ENCODE assay signal across 14 cellular contexts in genomic region chr6:56484669-56485068, GRCh38.
DNase-seq lines count a peak whose midpoint lies in the region; FAIRE-seq and TF ChIP-seq lines count a peak whose summit lies in the region.
"Had no signal": no experiment of that assay in that cellular context is flagged by ENCODE, and none has a peak within 500 bp of the region (broad histone marks: within the 10 kb centered on the region; RNA-seq: fewer than 3 reads in every experiment).

No MANE protein-coding gene starts in this region.

- H3K4me3 ChIP-seq in HFF-Myc (replicated peaks; ENCODE audit: low read depth, low read length) (no peak overlapping the region), adrenal gland (no peak overlapping the region)
- no peak overlapping the region for H3K4me3 ChIP-seq in effector memory CD4-positive, alpha-beta T cell (ENCODE audit: insufficient read depth, low read depth, low read length, poor library complexity, severe bottlenecking)
- H3K4me3 ChIP-seq: dorsolateral prefrontal cortex, thoracic aorta had no signal

- TF ChIP-seq POLR2A in adrenal gland (IDR thresholded peaks at IDR 0.05) = no peak

- no peaks in the 10 kb centered on the region for H3K9me3 ChIP-seq in adrenal gland (replicated peaks in 1 of 3)
- H3K9me3 ChIP-seq in effector memory CD4-positive, alpha-beta T cell (ENCODE audit: control insufficient read depth, low read length) = no peaks in the 10 kb centered on the region
- H3K9me3 ChIP-seq: thoracic aorta had no signal

- peak overlapping the region in 4 of 5 donors; percentile 3 to 48 (median 20) for H3K27ac ChIP-seq in adrenal gland
- no peak overlapping the region for H3K27ac ChIP-seq in effector memory CD4-positive, alpha-beta T cell (ENCODE audit: insufficient read depth, low read length, poor library complexity, severe bottlenecking)
- H3K27ac ChIP-seq: dorsolateral prefrontal cortex, parathyroid adenoma, thoracic aorta had no signal

- peaks cover 0 to 28% of the 10 kb centered on the region in 2 donors for H3K36me3 ChIP-seq in adrenal gland (replicated peaks in 1 of 2)
- H3K36me3 ChIP-seq in effector memory CD4-positive, alpha-beta T cell (ENCODE audit: control insufficient read depth, insufficient read depth, low read length) = no peaks in the 10 kb centered on the region

- H3K4me1 ChIP-seq in adrenal gland (replicated peaks in 1 of 2) = peaks cover 18 to 23% of the 10 kb centered on the region in 2 donors
- no peaks in the 10 kb centered on the region for H3K4me1 ChIP-seq in effector memory CD4-positive, alpha-beta T cell (ENCODE audit: control insufficient read depth, insufficient read depth, low read length, poor library complexity, severe bottlenecking)
- H3K4me1 ChIP-seq: parathyroid adenoma had no signal

- FAIRE-seq in urothelium cell line (lab: Jason Lieb, UNC) = peak; percentile 13

- intact Hi-C loops in adrenal gland (cut with DNase I) = no loop called here

- peak; percentile 60 for DNase-seq in HFF-Myc (ENCODE audit: extremely low read depth, low read depth)
- DNase-seq in adrenal gland = no peak
- peak; percentile 7 for DNase-seq in hepatic stellate cell (ENCODE audit: low spot score)
- no peak for DNase-seq in urothelium cell line (ENCODE audit: low spot score)
- DNase-seq in effector memory CD4-positive, alpha-beta T cell = no peak
- DNase-seq in GM19238 (ENCODE audit: insufficient read length, low spot score) = no peak
- no peak for DNase-seq in COLO668 (lab: John Stamatoyannopoulos, UW; ENCODE audit: unreplicated experiment)
- DNase-seq: activated gamma-delta T cell; CD8-positive, alpha-beta memory T cell; dorsolateral prefrontal cortex; glutamatergic neuron; NCI-H1417 had no signal

- no peaks in the 10 kb centered on the region for H3K27me3 ChIP-seq in adrenal gland
- no peaks in the 10 kb centered on the region for H3K27me3 ChIP-seq in effector memory CD4-positive, alpha-beta T cell (replicated peaks; ENCODE audit: control insufficient read depth, insufficient read depth, low read length, poor library complexity, severe bottlenecking)
- H3K27me3 ChIP-seq: dorsolateral prefrontal cortex had no signal

- no peak for TF ChIP-seq CTCF in HFF-Myc (IDR thresholded peaks at IDR 0.05; ENCODE audit: low read depth, low read length, missing control alignments)
- no peak for TF ChIP-seq CTCF in adrenal gland (IDR thresholded peaks at IDR 0.05)

- WGBS in adrenal gland, 4 donors = 28 to 36% (median 33%) methylated on average over 2 of the region's 2 CpGs

Comparison
In these comparisons a context has a peak if more than half of its experiments do, and no peak if none do; other contexts are left out.
1. DNase-seq: peak in HFF-Myc (single experiment) and hepatic stellate cell (single experiment); none in adrenal gland (0 of 7), urothelium cell line (single experiment), effector memory CD4-positive, alpha-beta T cell (0 of 3), GM19238 (single experiment) and COLO668 (single experiment).